ENCODE assay signal across 1 cellular context in the genomic region with DNA sequence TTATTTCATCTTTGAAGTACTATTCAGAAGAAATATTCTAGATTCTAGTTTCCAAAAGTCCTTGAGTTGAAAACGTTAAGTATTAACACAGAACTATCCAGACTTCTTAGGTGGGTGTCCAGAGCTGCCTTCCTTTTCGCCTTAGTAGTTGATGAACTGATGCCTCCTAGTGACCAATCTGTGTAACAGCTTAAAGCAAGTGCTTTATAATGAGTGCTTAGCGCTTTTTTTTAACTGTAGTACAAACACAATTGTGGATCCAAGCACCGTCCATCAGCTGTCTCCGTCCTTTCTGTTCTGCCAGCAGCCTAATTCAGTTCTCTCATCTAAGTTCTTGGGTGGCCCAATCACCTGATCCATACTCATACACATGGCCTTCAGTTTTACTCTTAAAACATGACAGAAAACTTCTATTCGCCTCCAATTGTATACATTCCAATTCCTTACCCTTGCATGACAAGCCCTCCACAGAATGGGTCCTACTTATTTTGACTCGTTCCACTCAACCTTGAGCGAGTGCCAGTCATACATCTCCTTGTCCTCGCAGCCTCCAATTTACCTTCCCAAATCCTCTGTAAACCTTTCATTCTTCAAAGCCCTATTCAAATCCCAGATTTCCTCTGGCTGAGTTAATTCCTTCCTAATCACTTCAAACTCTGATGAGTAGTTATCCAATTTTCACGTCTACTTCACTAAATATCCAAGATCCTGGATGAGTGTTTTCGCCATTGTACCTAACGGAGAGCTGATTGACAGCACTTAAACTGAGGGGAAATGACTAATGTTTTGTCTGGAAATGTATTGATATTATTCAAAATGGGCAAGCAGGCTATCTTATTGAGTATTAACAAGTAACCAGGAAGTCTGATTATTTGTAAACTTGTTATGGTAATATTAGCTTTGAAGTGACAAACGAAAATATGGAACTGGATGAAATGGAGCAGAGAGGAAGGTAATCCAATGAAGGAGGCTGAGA.
TF ChIP-seq lines count a peak whose summit lies in the region.

No MANE protein-coding gene starts in this region.

TF ChIP-seq in endothelial cell of umbilical vein, 7 proteins besides CTCF, POLR2A, EP300 and RAD21:
- TF ChIP-seq MYC (IDR thresholded peaks at IDR 0.05; ENCODE audit: low read depth, low read length) (no peak), JUN (IDR thresholded peaks at IDR 0.05; ENCODE audit: borderline replicate concordance, insufficient read depth, insufficient read length, low read depth) (peak; percentile 72), FOS (IDR thresholded peaks at IDR 0.05; ENCODE audit: borderline replicate concordance, insufficient read depth, low read length) (peak; percentile 53)
